29 cellular contexts compared by ENCODE assay signal in genomic region chr6:36200154-36200891, GRCh38.
"Had no signal": no experiment of that assay in that cellular context is flagged by ENCODE, and none has a peak within 500 bp of the region (broad histone marks: within the 10 kb centered on the region; RNA-seq: fewer than 3 reads in every experiment).

No MANE protein-coding gene starts in this region.

- DNase-seq: activated CD4-positive, alpha-beta memory T cell treated with anti-CD3 and anti-CD28 coated beads, Interleukin-2, amount 10 ng/mL, durations not matched to agents 7 days and 5 days; activated CD4-positive, alpha-beta T cell treated with anti-CD3 and anti-CD28 coated beads for 1 hour; activated CD4-positive, alpha-beta T cell treated with anti-CD3 and anti-CD28 coated beads for 48 hours; activated CD4-positive, CD25-positive, alpha-beta regulatory T cell; activated CD8-positive, alpha-beta memory T cell treated with anti-CD3 and anti-CD28 coated beads for 24 hours; activated CD8-positive, alpha-beta memory T cell treated with anti-CD3 and anti-CD28 coated beads, Interleukin-2, amount 10 ng/mL, durations not matched to agents 7 days and 5 days; activated CD8-positive, alpha-beta memory T cell treated with anti-CD3 and anti-CD28 coated beads, Interleukin-2, amount 50 U/mL, for 48 hours; activated effector memory CD4-positive, alpha-beta T cell treated with anti-CD3 and anti-CD28 coated beads, Interleukin-2, amount 50 U/mL, for 16 hours; activated naive CD4-positive, alpha-beta T cell; activated naive CD4-positive, alpha-beta T cell treated with anti-CD3 and anti-CD28 coated beads, Interleukin-2, amount 50 U/mL, for 16 hours; activated naive CD8-positive, alpha-beta T cell treated with anti-CD3 and anti-CD28 coated beads for 36 hours; activated T-cell treated with anti-CD3 and anti-CD28 coated beads, Interleukin-2, amount 50 U/mL, for 48 hours; amniotic stem cell; aorta; Karpas-422; NCI-H1105; NCI-H1417 treated with DMSO at 0.1 percent for 48 hours; NCI-H1930; NCI-H2107; NCI-H2171; NCI-H510A; NCI-H526; NCI-H748 treated with DMSO at 0.1 percent for 48 hours; NK-92 treated with Interleukin-12 subunit alpha and Interleukin-12 subunit beta, amount 100 ng/mL, for 24 hours; OCI-M1; Right ventricle myocardium superior; T1000; WERI-Rb-1 had no signal

- ATAC-seq: activated CD8-positive, alpha-beta memory T cell treated with anti-CD3 and anti-CD28 coated beads, Interleukin-2, amount 10 ng/mL, durations not matched to agents 7 days and 5 days; activated T-helper 17 cell treated with anti-CD3 and anti-CD28 coated beads, Interleukin-2, amount 50 U/mL, for 72 hours had no signal
